In genomic region chr6:90256698-90257485, GRCh38 we compare ENCODE assay signal across 15 cellular contexts. TPM values are rescaled to one million over a fixed set of nuclear protein-coding genes. Genes with fewer than 3 reads are reported as not detected.
DNase-seq lines count a peak whose midpoint lies in the region; ATAC-seq and TF ChIP-seq lines count a peak whose summit lies in the region.
"Had no signal": no experiment of that assay in that cellular context is flagged by ENCODE, and none has a peak within 500 bp of the region (broad histone marks: within the 10 kb centered on the region; RNA-seq: fewer than 3 reads in every experiment).

No MANE protein-coding gene starts in this region.

- POLR2A ChIA-PET in activated CD4-positive, alpha-beta memory T cell treated with anti-CD3 and anti-CD28 coated beads, Interleukin-2, amount 10 ng/mL, durations not matched to agents 7 days and 5 days (lab: Charles Lee), result interaction anchor here (1.3 kb wide), 1 partner anchor 27 kb away, joined by 5 read pairs; no protein-coding TSS in a partner anchor

- H3K36me3 Mint-ChIP-seq in activated T-cell treated with anti-CD3 and anti-CD28 coated beads, Interleukin-2, amount 50 U/mL, for 72 hours (ENCODE audit: insufficient read depth in 2 of 2), result peaks cover 31 to 53% of the 10 kb centered on the region in 2 donors
- H3K36me3 Mint-ChIP-seq in activated CD4-positive, alpha-beta memory T cell treated with anti-CD3 and anti-CD28 coated beads, Interleukin-2, amount 10 ng/mL, durations not matched to agents 7 days and 5 days (ENCODE audit: low read depth), result peaks cover 54% of the 10 kb centered on the region

- peak overlapping the region in 1 of 2 donors; percentile 50 for H3K4me3 Mint-ChIP-seq in activated T-cell treated with anti-CD3 and anti-CD28 coated beads, Interleukin-2, amount 50 U/mL, for 72 hours
- no peak overlapping the region for H3K4me3 Mint-ChIP-seq in activated CD4-positive, alpha-beta memory T cell treated with anti-CD3 and anti-CD28 coated beads, Interleukin-2, amount 10 ng/mL, durations not matched to agents 7 days and 5 days
- peak overlapping the region; percentile 4 to 14 for H3K4me3 Mint-ChIP-seq in stimulated activated naive CD8-positive, alpha-beta T cell treated with anti-CD3 and anti-CD28 coated beads, Interleukin-15, amount 100 ng/mL, for 72 hours

- DNase-seq in activated T-cell treated with anti-CD3 and anti-CD28 coated beads, Interleukin-2, amount 50 U/mL, for 72 hours, result peak; percentile 51 to 54
- DNase-seq in activated T-cell treated with anti-CD3 and anti-CD28 coated beads, Interleukin-2, amount 50 U/mL, for 1 hour, result no peak
- peak; percentile 35 for DNase-seq in activated CD4-positive, alpha-beta memory T cell treated with anti-CD3 and anti-CD28 coated beads, Interleukin-2, amount 10 ng/mL, durations not matched to agents 7 days and 5 days
- DNase-seq in fibroblast of mammary gland (ENCODE audit: low read depth) (peak; percentile 88), mucosa of gallbladder (ENCODE audit: low spot score) (no peak), NCI-H748 (lab: John Stamatoyannopoulos, UW; ENCODE audit: unreplicated experiment) (no peak)
- DNase-seq in stimulated activated naive CD8-positive, alpha-beta T cell treated with anti-CD3 and anti-CD28 coated beads, Interleukin-15, amount 100 ng/mL, for 72 hours, result peak in 1 of 2 donors; percentile 69
- DNase-seq: activated CD4-positive, alpha-beta T cell treated with anti-CD3 and anti-CD28 coated beads for 4 hours; AML-193; cerebellar nuclear complex; hippocampal formation; NCI-H187 treated with DMSO at 0.1 percent for 48 hours; right lobe of liver had no signal

- CTCF ChIA-PET in activated CD4-positive, alpha-beta memory T cell treated with anti-CD3 and anti-CD28 coated beads, Interleukin-2, amount 10 ng/mL, durations not matched to agents 7 days and 5 days (lab: Charles Lee), result no interaction called here

- H3K4me3 ChIP-seq in fibroblast of mammary gland (ENCODE audit: control insufficient read depth, low read depth, low read length), result no peak overlapping the region
- H3K4me3 ChIP-seq: right lobe of liver had no signal

- peaks cover 97% of the 10 kb centered on the region for H3K4me1 Mint-ChIP-seq in activated T-cell treated with anti-CD3 and anti-CD28 coated beads, Interleukin-2, amount 50 U/mL, for 72 hours (ENCODE audit: low read depth)
- peaks cover 32% of the 10 kb centered on the region for H3K4me1 Mint-ChIP-seq in activated CD4-positive, alpha-beta memory T cell treated with anti-CD3 and anti-CD28 coated beads, Interleukin-2, amount 10 ng/mL, durations not matched to agents 7 days and 5 days
- peaks cover 87% of the 10 kb centered on the region for H3K4me1 Mint-ChIP-seq in stimulated activated naive CD8-positive, alpha-beta T cell treated with anti-CD3 and anti-CD28 coated beads, Interleukin-15, amount 100 ng/mL, for 72 hours

- H3K9me3 Mint-ChIP-seq in activated T-cell treated with anti-CD3 and anti-CD28 coated beads, Interleukin-2, amount 50 U/mL, for 72 hours, result peaks cover 8% of the 10 kb centered on the region in 2 donors
- peaks cover 35% of the 10 kb centered on the region for H3K9me3 Mint-ChIP-seq in activated CD4-positive, alpha-beta memory T cell treated with anti-CD3 and anti-CD28 coated beads, Interleukin-2, amount 10 ng/mL, durations not matched to agents 7 days and 5 days
- peaks cover 21 to 39% of the 10 kb centered on the region in 2 donors for H3K9me3 Mint-ChIP-seq in stimulated activated naive CD8-positive, alpha-beta T cell treated with anti-CD3 and anti-CD28 coated beads, Interleukin-15, amount 100 ng/mL, for 72 hours

- no peak for TF ChIP-seq CTCF in fibroblast of mammary gland (conservative IDR thresholded peaks at IDR 0.05; ENCODE audit: control insufficient read depth, insufficient read depth, low read depth, low read length)

- peak; percentile 86 to 87 for ATAC-seq in activated T-cell treated with anti-CD3 and anti-CD28 coated beads, Interleukin-2, amount 50 U/mL, for 72 hours (replicated peaks in 1 of 2)
- peak; percentile 92 for ATAC-seq in stimulated activated naive CD8-positive, alpha-beta T cell treated with anti-CD3 and anti-CD28 coated beads, Interleukin-15, amount 100 ng/mL, for 72 hours
- no peak for ATAC-seq in HG02678 (IDR thresholded peaks at IDR 0.05; ENCODE audit: unreplicated experiment)
- ATAC-seq: right lobe of liver had no signal

- peak overlapping the region; percentile 94 for H3K27ac Mint-ChIP-seq in activated T-cell treated with anti-CD3 and anti-CD28 coated beads, Interleukin-2, amount 50 U/mL, for 72 hours
- H3K27ac Mint-ChIP-seq in activated CD4-positive, alpha-beta memory T cell treated with anti-CD3 and anti-CD28 coated beads, Interleukin-2, amount 10 ng/mL, durations not matched to agents 7 days and 5 days, result peak overlapping the region; percentile 63
- peak overlapping the region; percentile 45 to 73 for H3K27ac Mint-ChIP-seq in stimulated activated naive CD8-positive, alpha-beta T cell treated with anti-CD3 and anti-CD28 coated beads, Interleukin-15, amount 100 ng/mL, for 72 hours

- H3K27me3 Mint-ChIP-seq in activated T-cell treated with anti-CD3 and anti-CD28 coated beads, Interleukin-2, amount 50 U/mL, for 72 hours (ENCODE audit: low read depth), result no peaks in the 10 kb centered on the region
- H3K27me3 Mint-ChIP-seq in activated CD4-positive, alpha-beta memory T cell treated with anti-CD3 and anti-CD28 coated beads, Interleukin-2, amount 10 ng/mL, durations not matched to agents 7 days and 5 days, result no peaks in the 10 kb centered on the region
- no peaks in the 10 kb centered on the region for H3K27me3 Mint-ChIP-seq in stimulated activated naive CD8-positive, alpha-beta T cell treated with anti-CD3 and anti-CD28 coated beads, Interleukin-15, amount 100 ng/mL, for 72 hours

RNA-seq across cellular contexts. Expression of gene BACH2, which starts 39.8 kb away (rescaled TPM):
- 100 to 1,000 TPM; 101 to 111 TPM for total RNA-seq in activated T-cell treated with anti-CD3 and anti-CD28 coated beads, Interleukin-2, amount 50 U/mL, for 72 hours
- total RNA-seq in activated CD4-positive, alpha-beta memory T cell treated with anti-CD3 and anti-CD28 coated beads, Interleukin-2, amount 10 ng/mL, durations not matched to agents 7 days and 5 days, result 10 to 100 TPM; 30.3 to 31.1 TPM
- total RNA-seq in mucosa of gallbladder, result 2.6 TPM
- total RNA-seq: HT-29 had no signal

Comparison
In these comparisons a context has a peak if more than half of its experiments do, and no peak if none do; other contexts are left out.
1. DNase-seq: peak in activated T-cell treated with anti-CD3 and anti-CD28 coated beads, Interleukin-2, amount 50 U/mL, for 72 hours (2 of 2), activated CD4-positive, alpha-beta memory T cell treated with anti-CD3 and anti-CD28 coated beads, Interleukin-2, amount 10 ng/mL, durations not matched to agents 7 days and 5 days (single experiment) and fibroblast of mammary gland (single experiment); none in activated T-cell treated with anti-CD3 and anti-CD28 coated beads, Interleukin-2, amount 50 U/mL, for 1 hour (single experiment), mucosa of gallbladder (single experiment) and NCI-H748 (single experiment).
2. Peak in every context shown above with its lines, with median percentiles within 50 percentile points of each other: H3K27ac Mint-ChIP-seq.